Comparison of ENCODE assay signal across 15 cellular contexts in genomic region chr5:101687630-101688029, GRCh38.
"Had no signal": no experiment of that assay in that cellular context is flagged by ENCODE, and none has a peak within 500 bp of the region (broad histone marks: within the 10 kb centered on the region; RNA-seq: fewer than 3 reads in every experiment).

No MANE protein-coding gene starts in this region.

- H3K27ac Mint-ChIP-seq: activated B cell treated with CpG ODN at 0.5 μM for 24 hours; activated CD4-positive, alpha-beta T cell treated with anti-CD3 and anti-CD28 coated beads, Interleukin-2, amount 10 ng/mL, durations not matched to agents 24 days and 14 days; activated naive CD8-positive, alpha-beta T cell treated with anti-CD3 and anti-CD28 coated beads for 36 hours; T-helper 1 cell treated with Interleukin-12 subunit alpha and Interleukin-12 subunit beta and Interleukin-4 antibody, amounts not matched to agents 30 μg/mL and 1 μg/mL, for 36 hours had no signal

- H3K27me3 Mint-ChIP-seq: activated B cell treated with CpG ODN at 0.5 μM for 24 hours; activated CD4-positive, alpha-beta T cell treated with anti-CD3 and anti-CD28 coated beads, Interleukin-2, amount 10 ng/mL, durations not matched to agents 24 days and 14 days; activated naive CD8-positive, alpha-beta T cell treated with anti-CD3 and anti-CD28 coated beads for 36 hours had no signal

- H3K36me3 Mint-ChIP-seq: activated naive CD8-positive, alpha-beta T cell treated with anti-CD3 and anti-CD28 coated beads for 36 hours had no signal

- H3K27ac ChIP-seq: hepatocyte, lower lobe of right lung, right atrium auricular region, tibial artery, uterus had no signal

- ATAC-seq: lower lobe of right lung had no signal

- H3K4me1 Mint-ChIP-seq: activated B cell treated with CpG ODN at 0.5 μM for 24 hours; activated CD4-positive, alpha-beta T cell treated with anti-CD3 and anti-CD28 coated beads, Interleukin-2, amount 10 ng/mL, durations not matched to agents 24 days and 14 days; activated naive CD8-positive, alpha-beta T cell treated with anti-CD3 and anti-CD28 coated beads for 36 hours had no signal

- H3K9me3 Mint-ChIP-seq: activated B cell treated with CpG ODN at 0.5 μM for 24 hours; activated CD4-positive, alpha-beta T cell treated with anti-CD3 and anti-CD28 coated beads, Interleukin-2, amount 10 ng/mL, durations not matched to agents 24 days and 14 days; activated naive CD8-positive, alpha-beta T cell treated with anti-CD3 and anti-CD28 coated beads for 36 hours; T-helper 1 cell treated with Interleukin-12 subunit alpha and Interleukin-12 subunit beta and Interleukin-4 antibody, amounts not matched to agents 30 μg/mL and 1 μg/mL, for 36 hours had no signal

- H3K27me3 ChIP-seq: hepatocyte, right atrium auricular region, tibial artery, uterus had no signal

- H3K4me1 ChIP-seq: lower lobe of right lung, right atrium auricular region, tibial artery, uterus had no signal

- DNase-seq: activated B cell treated with CpG ODN at 0.5 μM for 24 hours; activated CD4-positive, alpha-beta T cell treated with anti-CD3 and anti-CD28 coated beads, Interleukin-2, amount 10 ng/mL, durations not matched to agents 24 days and 14 days; activated gamma-delta T cell; activated naive CD8-positive, alpha-beta T cell treated with anti-CD3 and anti-CD28 coated beads for 36 hours; activated T-cell treated with anti-CD3 and anti-CD28 coated beads, Interleukin-2, amount 50 U/mL, for 48 hours; anterior cingulate cortex; lower lobe of right lung; midbrain; posterior cingulate gyrus; small intestine; tibial artery; uterus had no signal

- H3K4me3 Mint-ChIP-seq: activated B cell treated with CpG ODN at 0.5 μM for 24 hours; activated CD4-positive, alpha-beta T cell treated with anti-CD3 and anti-CD28 coated beads, Interleukin-2, amount 10 ng/mL, durations not matched to agents 24 days and 14 days; activated naive CD8-positive, alpha-beta T cell treated with anti-CD3 and anti-CD28 coated beads for 36 hours; T-helper 1 cell treated with Interleukin-12 subunit alpha and Interleukin-12 subunit beta and Interleukin-4 antibody, amounts not matched to agents 30 μg/mL and 1 μg/mL, for 36 hours had no signal
